ENCODE assay signal across 20 cellular contexts in genomic region chr14:92173668-92174067, GRCh38. TPM values are rescaled to one million over a fixed set of nuclear protein-coding genes. Genes with fewer than 3 reads are reported as not detected.
DNase-seq lines count a peak whose midpoint lies in the region; ATAC-seq and TF ChIP-seq lines count a peak whose summit lies in the region.
"Had no signal": no experiment of that assay in that cellular context is flagged by ENCODE, and none has a peak within 500 bp of the region (broad histone marks: within the 10 kb centered on the region; RNA-seq: fewer than 3 reads in every experiment).

No MANE protein-coding gene starts in this region.

- no peak for ATAC-seq in HG02571 (IDR thresholded peaks at IDR 0.05; ENCODE audit: unreplicated experiment)
- ATAC-seq: heart left ventricle, Panc1, upper lobe of right lung had no signal

- DNase-seq in ELR (ENCODE audit: low read depth) (peak; percentile 67), LHCN-M2 (ENCODE audit: low read depth) (peak; percentile 4), epithelial cell of esophagus (ENCODE audit: low read depth) (peak; percentile 7), non-pigmented ciliary epithelial cell (ENCODE audit: low read depth) (peak; percentile 15), NCI-H446 treated with DMSO at 0.1 percent for 48 hours (lab: John Stamatoyannopoulos, UW) (no peak), HT-29 (ENCODE audit: low spot score) (no peak)
- DNase-seq in activated T-cell treated with anti-CD3 and anti-CD28 coated beads, Interleukin-2, amount 50 U/mL, for 48 hours, result no peak
- DNase-seq: activated B cell treated with CpG ODN at 0.5 μM for 24 hours; activated CD4-positive, alpha-beta memory T cell treated with anti-CD3 and anti-CD28 coated beads, Interleukin-2, amount 10 ng/mL, durations not matched to agents 7 days and 5 days; activated naive CD4-positive, alpha-beta T cell treated with anti-CD3 and anti-CD28 coated beads for 36 hours; activated T-cell treated with anti-CD3 and anti-CD28 coated beads, Interleukin-2, amount 50 U/mL, for 1 hour; DND-41; heart left ventricle; NCI-H1105; NCI-H2081 treated with DMSO at 0.1 percent for 48 hours; nucleus accumbens; stimulated activated CD4-positive, alpha-beta T cell treated with anti-CD3 and anti-CD28 coated beads, Interleukin-12 subunit alpha, Interleukin-12 subunit beta, amount 100 ng/mL, for 4 hours; upper lobe of right lung had no signal

- no peak for TF ChIP-seq CTCF in epithelial cell of esophagus (IDR thresholded peaks at IDR 0.05; ENCODE audit: insufficient read depth, low read depth, low read length, missing control alignments)

- H3K4me3 ChIP-seq in epithelial cell of esophagus (ENCODE audit: low read length), result no peak overlapping the region
- H3K4me3 ChIP-seq: heart left ventricle, upper lobe of right lung had no signal

RNA-seq across cellular contexts. Expression of gene CPSF2, which starts 51.9 kb away (rescaled TPM):
- 61.5 and 70.6 TPM in 2 replicates for total RNA-seq in LHCN-M2 (2014; rRNA removed)
- 26.4 TPM for polyA plus RNA-seq in LHCN-M2 (2012)
- total RNA-seq in HT-29 (2014; rRNA removed; shearing (Covaris generic)), result 11.9 and 23.1 TPM in 2 replicates

RNA-seq across cellular contexts. Expression of gene NDUFB1, which starts 52.2 kb away (rescaled TPM):
- total RNA-seq in LHCN-M2 (2014; rRNA removed), result 368 and 422 TPM in 2 replicates
- polyA plus RNA-seq in LHCN-M2 (2012), result 687 TPM
- 268 and 270 TPM in 2 replicates for total RNA-seq in HT-29 (2014; rRNA removed; shearing (Covaris generic))

Comparison
In these comparisons a context has a peak if more than half of its experiments do, and no peak if none do; other contexts are left out.
1. DNase-seq: peak in ELR (single experiment), LHCN-M2 (single experiment), epithelial cell of esophagus (single experiment) and non-pigmented ciliary epithelial cell (single experiment); none in activated T-cell treated with anti-CD3 and anti-CD28 coated beads, Interleukin-2, amount 50 U/mL, for 48 hours (0 of 2), NCI-H446 treated with DMSO at 0.1 percent for 48 hours (single experiment) and HT-29 (single experiment).